ENCODE assay signal across 8 cellular contexts in the genomic region with DNA sequence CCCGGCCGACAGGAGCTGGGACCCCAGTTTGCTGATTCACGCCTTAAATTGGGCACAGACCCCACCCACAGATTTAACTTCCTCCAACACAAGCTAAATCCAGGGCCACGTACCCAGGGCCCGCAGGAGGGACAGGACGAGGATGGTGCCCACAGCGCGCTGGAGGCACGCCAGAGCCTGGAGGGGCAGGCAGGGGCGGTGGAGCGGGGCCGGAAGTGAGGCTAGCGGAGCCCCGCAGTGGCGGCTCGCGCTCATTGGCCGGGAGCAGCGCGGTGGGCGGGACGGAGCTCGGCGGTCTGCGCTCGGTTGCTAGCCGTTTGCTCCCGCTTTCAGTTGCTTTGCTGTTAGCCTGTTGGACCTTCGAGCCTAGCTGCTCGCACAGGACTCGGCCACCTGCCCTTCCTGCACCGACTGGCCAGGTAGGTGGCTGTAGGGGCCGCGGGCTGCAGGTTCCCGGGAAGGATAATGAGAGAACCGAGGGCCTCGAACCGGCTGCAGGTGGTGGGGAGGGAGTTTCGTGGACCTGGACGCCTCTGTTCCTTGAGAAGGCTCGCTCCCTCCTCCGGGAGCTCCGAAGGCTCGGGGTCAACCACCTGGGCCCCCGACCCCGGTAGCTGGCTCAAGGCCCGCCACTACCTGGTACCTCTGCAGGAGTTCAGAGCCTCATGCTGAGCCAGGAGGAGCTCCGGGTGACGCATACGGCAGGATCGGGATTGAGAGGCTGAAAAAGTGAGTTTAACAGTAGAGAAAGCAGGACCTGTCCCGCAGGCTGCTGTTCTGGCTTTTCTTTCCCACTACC. TPM values are rescaled to one million over a fixed set of nuclear protein-coding genes. Genes with fewer than 3 reads are reported as not detected.
DNase-seq lines count a peak whose midpoint lies in the region; FAIRE-seq and TF ChIP-seq lines count a peak whose summit lies in the region.

Gene CCDC134, plus strand, starts transcription at position 332 of the 799 bp plus-strand sequence. CDS start 8,212 bp downstream, outside the sequence.

- peak within 1 kb of the TSS; percentile 71; the same call in 1 of the 2 replicates for H3K27ac ChIP-seq in MM.1S (ENCODE audit: low read length)
- H3K27ac ChIP-seq in SJSA1 = peak within 1 kb of the TSS; percentile 45; the same call in 1 of the 2 replicates

- peaks cover 12% of the 10 kb centered on the region for H3F3A ChIP-seq in MM.1S (ENCODE audit: insufficient read depth, low read length)

- FAIRE-seq in H54 (lab: Jason Lieb, UNC) = peak; percentile 57

- H3K9me3 ChIP-seq in MM.1S (replicated peaks; ENCODE audit: insufficient read depth, low read length) (no peaks in the 10 kb centered on the region), SJSA1 (replicated peaks) (no peaks in the 10 kb centered on the region), neuron (ENCODE audit: low read length) (no peaks in the 10 kb centered on the region)

- H3K79me2 ChIP-seq in MM.1S (ENCODE audit: low read length) = peaks cover 45% of the 10 kb centered on the region

- no peaks in the 10 kb centered on the region for H3K27me3 ChIP-seq in MM.1S (replicated peaks; ENCODE audit: insufficient read depth, low read length)
- H3K27me3 ChIP-seq in SJSA1 (replicated peaks) = no peaks in the 10 kb centered on the region
- no peaks in the 10 kb centered on the region for H3K27me3 ChIP-seq in neuron (ENCODE audit: insufficient read depth, low read length)

- H3K9me2 ChIP-seq in MM.1S (replicated peaks; ENCODE audit: insufficient read depth, low read length) = no peaks in the 10 kb centered on the region

- H3K4me3 ChIP-seq in MM.1S (ENCODE audit: low read length) = peak within 1 kb of the TSS; percentile 84
- H3K4me3 ChIP-seq in SJSA1 = peak within 1 kb of the TSS; percentile 74
- H3K4me3 ChIP-seq in foreskin fibroblast (ENCODE audit: low read depth in 1 of 2, low read length in 2 of 2) = peak within 1 kb of the TSS; percentile 92 to 97
- H3K4me3 ChIP-seq in neuron (ENCODE audit: low read length) = peak within 1 kb of the TSS; percentile 76

- no peak for TF ChIP-seq CTCF in MM.1S (IDR thresholded peaks at IDR 0.05; ENCODE audit: low read length)
- TF ChIP-seq CTCF in foreskin fibroblast (IDR thresholded peaks at IDR 0.05; ENCODE audit: low read depth, low read length) = no peak

- peak; percentile 80 for TF ChIP-seq POLR2A in H54 (IDR thresholded peaks at IDR 0.05; ENCODE audit: low read depth, low read length)

- H3K4me2 ChIP-seq in MM.1S (ENCODE audit: low read depth, low read length) = peak within 1 kb of the TSS; percentile 95

- H3K36me3 ChIP-seq in MM.1S (replicated peaks; ENCODE audit: insufficient read depth, low read length) (no peaks in the 10 kb centered on the region), SJSA1 (0 out of 2 replicates have a peak, but pooled peaks cover 3% of the 10 kb centered on the region), neuron (ENCODE audit: insufficient read depth, low read length) (no peaks in the 10 kb centered on the region)

- DNase-seq in ELR (ENCODE audit: low read depth) = peak; percentile 86
- DNase-seq in H54 (ENCODE audit: insufficient read length, low spot score) = peak; percentile 84
- DNase-seq in MM.1S = peak; percentile 93
- peak; percentile 84 to 90 for DNase-seq in SJSA1 (ENCODE audit: low read depth in 1 of 2, low spot score in 2 of 2)
- peak; percentile 85 for DNase-seq in activated gamma-delta T cell treated with anti-CD3 and anti-CD28 coated beads, Interleukin-2, amount 50 U/mL, for 16 hours (ENCODE audit: low read depth)
- DNase-seq in foreskin fibroblast = peak; percentile 79 to 94
- DNase-seq in stromal cell of bone marrow (ENCODE audit: low read depth) = peak; percentile 62

- peaks cover 11% of the 10 kb centered on the region for H3K4me1 ChIP-seq in MM.1S (ENCODE audit: low read length)
- H3K4me1 ChIP-seq in SJSA1 (replicated peaks) = peaks cover 20% of the 10 kb centered on the region
- H3K4me1 ChIP-seq in neuron (ENCODE audit: insufficient read depth, low read length) = peaks cover 21% of the 10 kb centered on the region

- H4K20me1 ChIP-seq in MM.1S (ENCODE audit: insufficient read depth, low read length) = no peaks in the 10 kb centered on the region

- H2AFZ ChIP-seq in MM.1S (ENCODE audit: low read length) (peak within 1 kb of the TSS; percentile 67), neuron (ENCODE audit: low read depth, low read length) (peak within 1 kb of the TSS; percentile 56)

- H3K9ac ChIP-seq in MM.1S (ENCODE audit: low read length) = peak within 1 kb of the TSS; percentile 84

RNA-seq across cellular contexts. Expression of gene CCDC134, which starts in this region (rescaled TPM):
- 10.6 and 28.6 TPM in 2 replicates for total RNA-seq in SJSA1 (2014; rRNA removed; shearing (Covaris generic))

Comparison
In these comparisons a context has a peak if more than half of its experiments do, and no peak if none do; other contexts are left out.
1. Peak in every context shown above with its lines: DNase-seq, H3K4me3 ChIP-seq and H3K27ac ChIP-seq.